Comparison of ENCODE assay signal across 10 cellular contexts in genomic region chr5:112917453-112918005, GRCh38. TPM values are rescaled to one million over a fixed set of nuclear protein-coding genes. Genes with fewer than 3 reads are reported as not detected.
DNase-seq lines count a peak whose midpoint lies in the region; FAIRE-seq and TF ChIP-seq lines count a peak whose summit lies in the region.
"Had no signal": no experiment of that assay in that cellular context is flagged by ENCODE, and none has a peak within 500 bp of the region (broad histone marks: within the 10 kb centered on the region; RNA-seq: fewer than 3 reads in every experiment).

No MANE protein-coding gene starts in this region.

- POLR2A ChIA-PET in activated CD4-positive, alpha-beta memory T cell treated with anti-CD3 and anti-CD28 coated beads, Interleukin-2, amount 10 ng/mL, durations not matched to agents 7 days and 5 days (lab: Charles Lee), result interaction anchor here (1.2 to 8.8 kb wide), 2 partner anchors 13 to 58 kb away, joined by 3 to 94 read pairs; partner anchors contain the start of gene DCP2

- peaks cover 4% of the 10 kb centered on the region for H3K27me3 Mint-ChIP-seq in HFFc6 (ENCODE audit: insufficient read depth)
- no peaks in the 10 kb centered on the region for H3K27me3 Mint-ChIP-seq in activated CD4-positive, alpha-beta memory T cell treated with anti-CD3 and anti-CD28 coated beads, Interleukin-2, amount 10 ng/mL, durations not matched to agents 7 days and 5 days
- H3K27me3 Mint-ChIP-seq: stimulated activated naive CD8-positive, alpha-beta T cell treated with anti-CD3 and anti-CD28 coated beads, Interleukin-15, Interleukin-2, amounts not matched to agents 100 ng/mL and 50 ng/mL, for 24 hours had no signal

- peak overlapping the region; percentile 24; the same call in 1 of the 2 replicates for H3K27ac Mint-ChIP-seq in HFFc6
- no peak overlapping the region for H3K27ac Mint-ChIP-seq in activated CD4-positive, alpha-beta memory T cell treated with anti-CD3 and anti-CD28 coated beads, Interleukin-2, amount 10 ng/mL, durations not matched to agents 7 days and 5 days

- no peak for FAIRE-seq in keratinocyte (lab: Jason Lieb, UNC)

- H3K27me3 ChIP-seq in keratinocyte (ENCODE audit: control insufficient read depth, extremely low read depth, insufficient read depth, low read length), result no peaks in the 10 kb centered on the region
- H3K27me3 ChIP-seq in testis, result no peaks in the 10 kb centered on the region
- H3K27me3 ChIP-seq in esophagus muscularis mucosa, result no peaks in the 10 kb centered on the region

- WGBS in testis, 2 donors, result 96% methylated on average over 2 of the region's 2 CpGs
- 88% methylated on average over 2 of the region's 2 CpGs for WGBS in esophagus muscularis mucosa

- intact Hi-C loops in testis (cut with DNase I; ENCODE audit: low total_unique reads), result no loop called here
- intact Hi-C loops in esophagus muscularis mucosa (cut with DNase I), result no loop called here

- no peak for TF ChIP-seq EP300 in esophagus muscularis mucosa (IDR thresholded peaks at IDR 0.05)

- peaks cover 13% of the 10 kb centered on the region for H3K4me1 ChIP-seq in keratinocyte (ENCODE audit: control insufficient read depth, extremely low read depth, insufficient read depth, low read length)
- no peaks in the 10 kb centered on the region for H3K4me1 ChIP-seq in testis
- peaks cover 68 to 78% (median 73%) of the 10 kb centered on the region in 4 donors for H3K4me1 ChIP-seq in esophagus muscularis mucosa

- no peak overlapping the region for H3K9ac ChIP-seq in keratinocyte (ENCODE audit: control insufficient read depth, extremely low read depth, insufficient read depth, low read length)

- H3K9me3 Mint-ChIP-seq in HFFc6, result no peaks in the 10 kb centered on the region
- no peaks in the 10 kb centered on the region for H3K9me3 Mint-ChIP-seq in activated CD4-positive, alpha-beta memory T cell treated with anti-CD3 and anti-CD28 coated beads, Interleukin-2, amount 10 ng/mL, durations not matched to agents 7 days and 5 days
- H3K9me3 Mint-ChIP-seq: stimulated activated naive CD8-positive, alpha-beta T cell treated with anti-CD3 and anti-CD28 coated beads, Interleukin-15, Interleukin-2, amounts not matched to agents 100 ng/mL and 50 ng/mL, for 24 hours had no signal

- peaks cover 51% of the 10 kb centered on the region for H3K36me3 Mint-ChIP-seq in HFFc6 (ENCODE audit: low read depth)
- peaks cover 78% of the 10 kb centered on the region for H3K36me3 Mint-ChIP-seq in activated CD4-positive, alpha-beta memory T cell treated with anti-CD3 and anti-CD28 coated beads, Interleukin-2, amount 10 ng/mL, durations not matched to agents 7 days and 5 days (ENCODE audit: low read depth)

- H3K27ac ChIP-seq in keratinocyte (ENCODE audit: control insufficient read depth, insufficient read depth, low read length), result no peak overlapping the region
- no peak overlapping the region for H3K27ac ChIP-seq in testis
- no peak overlapping the region for H3K27ac ChIP-seq in esophagus muscularis mucosa (replicated peaks in 1 of 4)
- H3K27ac ChIP-seq: prostate gland had no signal

- no peak for TF ChIP-seq POLR2A in testis (IDR thresholded peaks at IDR 0.05)
- TF ChIP-seq POLR2A in esophagus muscularis mucosa (IDR thresholded peaks at IDR 0.05; ENCODE audit: low read depth), result no peak

- peak; percentile 56 for TF ChIP-seq CTCF in HFFc6 (IDR thresholded peaks at IDR 0.05)
- peak; percentile 20 to 48 (median 44) for TF ChIP-seq CTCF in keratinocyte (optimal IDR thresholded peaks at IDR 0.05 in 1 of 3, IDR thresholded peaks at IDR 0.05 in 1 of 3, conservative IDR thresholded peaks at IDR 0.05 in 1 of 3; ENCODE audit: extremely low read depth in 1 of 3, insufficient read depth in 2 of 3, low read length in 3 of 3)
- no peak for TF ChIP-seq CTCF in testis (IDR thresholded peaks at IDR 0.05)
- TF ChIP-seq CTCF in esophagus muscularis mucosa (IDR thresholded peaks at IDR 0.05), result no peak

- no peak overlapping the region for H3K4me2 ChIP-seq in keratinocyte (ENCODE audit: control insufficient read depth, extremely low read depth, insufficient read depth, low read depth, low read length)

- H3K9me3 ChIP-seq in keratinocyte (ENCODE audit: control insufficient read depth, low read depth, low read length) (no peaks in the 10 kb centered on the region), testis (no peaks in the 10 kb centered on the region), esophagus muscularis mucosa (no peaks in the 10 kb centered on the region)
- H3K9me3 ChIP-seq: prostate gland had no signal

- DNase-seq in NCI-H82 (lab: John Stamatoyannopoulos, UW), result peak; percentile 45
- no peak for DNase-seq in NCI-H82 treated with DMSO at 0.1 percent for 48 hours (lab: John Stamatoyannopoulos, UW; ENCODE audit: unreplicated experiment)
- no peak for DNase-seq in HFFc6
- DNase-seq in activated CD4-positive, alpha-beta memory T cell treated with anti-CD3 and anti-CD28 coated beads, Interleukin-2, amount 10 ng/mL, durations not matched to agents 7 days and 5 days, result peak; percentile 31
- no peak for DNase-seq in keratinocyte (ENCODE audit: low read depth, low spot score)
- no peak for DNase-seq in testis
- DNase-seq in activated CD8-positive, alpha-beta memory T cell treated with anti-CD3 and anti-CD28 coated beads for 24 hours, result no peak
- no peak for DNase-seq in esophagus muscularis mucosa (ENCODE audit: extremely low spot score)

- peaks cover 68% of the 10 kb centered on the region for H3K79me2 ChIP-seq in keratinocyte (ENCODE audit: control insufficient read depth, insufficient read depth, low read length)

- dilution Hi-C loops in keratinocyte (cut with MboI; ENCODE audit: extremely low pct_ligation_motif_present, low sequenced_read_pairs), result no loop called here

- CTCF ChIA-PET in activated CD4-positive, alpha-beta memory T cell treated with anti-CD3 and anti-CD28 coated beads, Interleukin-2, amount 10 ng/mL, durations not matched to agents 7 days and 5 days (lab: Charles Lee), result interaction anchor here (1.0 kb wide), 1 partner anchor 69 kb away, joined by 4 read pairs; no protein-coding TSS in a partner anchor

- H3K4me3 ChIP-seq in keratinocyte (ENCODE audit: control insufficient read depth in 2 of 3, extremely low read depth in 1 of 3, insufficient read depth in 2 of 3, low read depth in 1 of 3, low read length in 3 of 3), result no peak overlapping the region
- H3K4me3 ChIP-seq in testis, result no peak overlapping the region
- no peak overlapping the region for H3K4me3 ChIP-seq in esophagus muscularis mucosa
- H3K4me3 ChIP-seq: prostate gland had no signal

- H3K4me3 Mint-ChIP-seq in HFFc6, result no peak overlapping the region
- H3K4me3 Mint-ChIP-seq in activated CD4-positive, alpha-beta memory T cell treated with anti-CD3 and anti-CD28 coated beads, Interleukin-2, amount 10 ng/mL, durations not matched to agents 7 days and 5 days, result no peak overlapping the region
- H3K4me3 Mint-ChIP-seq: stimulated activated naive CD8-positive, alpha-beta T cell treated with anti-CD3 and anti-CD28 coated beads, Interleukin-15, Interleukin-2, amounts not matched to agents 100 ng/mL and 50 ng/mL, for 24 hours had no signal

- H2AFZ ChIP-seq in keratinocyte (ENCODE audit: control insufficient read depth, low read length), result no peak overlapping the region

- H3K36me3 ChIP-seq in keratinocyte (ENCODE audit: control insufficient read depth in 2 of 2, extremely low read depth in 1 of 2, insufficient read depth in 2 of 2, low read length in 2 of 2) (peaks cover 11 to 24% of the 10 kb centered on the region in 2 experiments), testis (ENCODE audit: low read depth, missing control alignments) (no peaks in the 10 kb centered on the region), esophagus muscularis mucosa (peaks cover 4 to 47% (median 22%) of the 10 kb centered on the region in 4 donors)
- H3K36me3 ChIP-seq: prostate gland had no signal

- H3K4me1 Mint-ChIP-seq in HFFc6 (ENCODE audit: low read depth), result peaks cover 82% of the 10 kb centered on the region
- H3K4me1 Mint-ChIP-seq in activated CD4-positive, alpha-beta memory T cell treated with anti-CD3 and anti-CD28 coated beads, Interleukin-2, amount 10 ng/mL, durations not matched to agents 7 days and 5 days, result peaks cover 73% of the 10 kb centered on the region

- H3K9me1 ChIP-seq in keratinocyte (ENCODE audit: control insufficient read depth, extremely low read depth, insufficient read depth, low read length), result no peaks in the 10 kb centered on the region

- H4K20me1 ChIP-seq in keratinocyte (ENCODE audit: control insufficient read depth, extremely low read depth, insufficient read depth, low read length), result peaks cover 4% of the 10 kb centered on the region

RNA-seq across cellular contexts. Expression of gene REEP5, which starts 4.5 kb away (rescaled TPM):
- 100 to 1,000 TPM in 4 of 6 experiments, 10 to 100 TPM in 2; 95.9 to 143 (median 107) TPM for total RNA-seq in HFFc6 (2021; fragmentation: NEBNext Ultra II Directional; extraction: Animal tissue kit (Norgen Biotek cat#: 25700))
- 10 to 100 TPM; 95.0 to 96.3 TPM for total RNA-seq in activated CD4-positive, alpha-beta memory T cell treated with anti-CD3 and anti-CD28 coated beads, Interleukin-2, amount 10 ng/mL, durations not matched to agents 7 days and 5 days
- polyA plus RNA-seq in keratinocyte (174 to 393 TPM (median 298 TPM) in 3 replicates), testis (ENCODE audit: insufficient read depth, low read depth, low replicate concordance) (75.6 TPM)
- polyA plus RNA-seq in keratinocyte (2011; ENCODE audit: low read depth), result 86.4 TPM
- polyA plus RNA-seq in keratinocyte (2011; cell fraction: cytosol; rRNA removed), result 166 and 178 TPM in 2 replicates
- polyA plus RNA-seq in keratinocyte (2011; cell fraction: nucleus; rRNA removed), result 202 and 222 TPM in 2 replicates
- 105 and 131 TPM in 2 replicates for polyA plus RNA-seq in keratinocyte (2012; ENCODE audit: low replicate concordance)
- polyA minus RNA-seq in keratinocyte, result 256 to 365 TPM (median 273 TPM) in 3 replicates
- 146 TPM for polyA minus RNA-seq in keratinocyte (2011; cell fraction: cytosol; rRNA and poly(A)+ RNA removed)
- 114 and 152 TPM in 2 replicates for polyA minus RNA-seq in keratinocyte (2011; cell fraction: nucleus; rRNA and poly(A)+ RNA removed)
- total RNA-seq in testis (10 to 100 TPM; 33.3 to 34.2 TPM), esophagus muscularis mucosa (10 to 100 TPM; 53.0 to 73.6 (median 62.2) TPM)

RNA-seq across cellular contexts. Expression of gene SRP19, which starts 56.4 kb away (rescaled TPM):
- 10 to 100 TPM; 53.8 to 69.5 (median 58.9) TPM for total RNA-seq in HFFc6 (2021; fragmentation: NEBNext Ultra II Directional; extraction: Animal tissue kit (Norgen Biotek cat#: 25700))
- total RNA-seq in activated CD4-positive, alpha-beta memory T cell treated with anti-CD3 and anti-CD28 coated beads, Interleukin-2, amount 10 ng/mL, durations not matched to agents 7 days and 5 days, result 10 to 100 TPM; 54.6 to 68.3 TPM
- polyA plus RNA-seq in keratinocyte, result 55.3 to 93.7 TPM (median 72.8 TPM) in 3 replicates
- polyA plus RNA-seq in keratinocyte (2011; ENCODE audit: low read depth), result 69.6 TPM
- 89.3 and 141 TPM in 2 replicates for polyA plus RNA-seq in keratinocyte (2011; cell fraction: cytosol; rRNA removed)
- polyA plus RNA-seq in keratinocyte (2011; cell fraction: nucleus; rRNA removed), result 42.5 and 77.9 TPM in 2 replicates
- 102 and 103 TPM in 2 replicates for polyA plus RNA-seq in keratinocyte (2012; ENCODE audit: low replicate concordance)
- polyA minus RNA-seq in keratinocyte, result 3.2 to 17.1 TPM (median 7.2 TPM) in 3 replicates
- 27.8 TPM for polyA minus RNA-seq in keratinocyte (2011; cell fraction: cytosol; rRNA and poly(A)+ RNA removed)
- polyA minus RNA-seq in keratinocyte (2011; cell fraction: nucleus; rRNA and poly(A)+ RNA removed), result 2.6 and 10.9 TPM in 2 replicates
- total RNA-seq in testis, result 10 to 100 TPM; 44.4 to 62.0 TPM
- polyA plus RNA-seq in testis (ENCODE audit: insufficient read depth, low read depth, low replicate concordance), result 137 TPM
- total RNA-seq in esophagus muscularis mucosa, result 10 to 100 TPM; 39.0 to 61.9 (median 55.0) TPM

RNA-seq across cellular contexts. Expression of gene DCP2, which starts 59.1 kb away (rescaled TPM):
- 10 to 100 TPM; 16.4 to 18.4 (median 18.0) TPM for total RNA-seq in HFFc6 (2021; fragmentation: NEBNext Ultra II Directional; extraction: Animal tissue kit (Norgen Biotek cat#: 25700))
- 100 to 1,000 TPM; 135 to 138 TPM for total RNA-seq in activated CD4-positive, alpha-beta memory T cell treated with anti-CD3 and anti-CD28 coated beads, Interleukin-2, amount 10 ng/mL, durations not matched to agents 7 days and 5 days
- polyA plus RNA-seq in keratinocyte, result 6.7 to 11.8 TPM (median 10.1 TPM) in 3 replicates
- polyA plus RNA-seq in keratinocyte (2011; ENCODE audit: low read depth), result 11.3 TPM
- 5.7 and 9.1 TPM in 2 replicates for polyA plus RNA-seq in keratinocyte (2011; cell fraction: cytosol; rRNA removed)
- 7.5 and 10.7 TPM in 2 replicates for polyA plus RNA-seq in keratinocyte (2011; cell fraction: nucleus; rRNA removed)
- 8.5 and 10.5 TPM in 2 replicates for polyA plus RNA-seq in keratinocyte (2012; ENCODE audit: low replicate concordance)
- polyA minus RNA-seq in keratinocyte, result 7.4 to 22.0 TPM (median 21.7 TPM) in 3 replicates
- 7.1 TPM for polyA minus RNA-seq in keratinocyte (2011; cell fraction: cytosol; rRNA and poly(A)+ RNA removed)
- 13.1 and 21.5 TPM in 2 replicates for polyA minus RNA-seq in keratinocyte (2011; cell fraction: nucleus; rRNA and poly(A)+ RNA removed)
- total RNA-seq in testis, result 10 to 100 TPM; 32.4 to 36.8 TPM
- polyA plus RNA-seq in testis (ENCODE audit: insufficient read depth, low read depth, low replicate concordance), result 19.8 TPM
- total RNA-seq in esophagus muscularis mucosa, result 10 to 100 TPM; 15.7 to 26.7 (median 17.7) TPM

Comparison
In these comparisons a context has a peak if more than half of its experiments do, and no peak if none do; other contexts are left out.
1. DNase-seq: peak in NCI-H82 (single experiment) and activated CD4-positive, alpha-beta memory T cell treated with anti-CD3 and anti-CD28 coated beads, Interleukin-2, amount 10 ng/mL, durations not matched to agents 7 days and 5 days (single experiment); none in NCI-H82 treated with DMSO at 0.1 percent for 48 hours (single experiment), HFFc6 (single experiment), keratinocyte (single experiment), testis (single experiment), activated CD8-positive, alpha-beta memory T cell treated with anti-CD3 and anti-CD28 coated beads for 24 hours (single experiment) and esophagus muscularis mucosa (single experiment).
2. CTCF ChIP-seq: peak in HFFc6 (single experiment) and keratinocyte (3 of 3); none in testis (0 of 3) and esophagus muscularis mucosa (0 of 3).